6 cellular contexts compared by ENCODE assay signal in the genomic region with DNA sequence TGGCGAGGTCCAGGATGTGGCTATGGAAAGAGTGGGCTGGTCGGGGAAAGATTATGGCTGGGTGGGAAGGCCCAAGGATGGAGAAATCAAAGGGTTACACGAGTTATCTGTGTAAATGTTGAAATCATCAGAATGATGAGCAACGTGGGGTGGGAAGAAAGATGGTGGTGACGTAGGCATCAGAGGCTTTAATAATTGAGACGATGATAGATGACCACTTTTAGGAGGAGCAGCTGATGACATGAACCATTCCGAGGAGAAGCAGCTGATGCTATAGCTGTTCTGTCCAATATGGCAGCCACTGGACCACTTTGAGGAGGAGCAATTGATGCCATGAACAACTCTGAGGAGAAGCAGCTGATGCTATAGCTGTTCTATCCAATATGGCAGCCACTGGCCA.
"Had no signal": no experiment of that assay in that cellular context is flagged by ENCODE, and none has a peak within 500 bp of the region (broad histone marks: within the 10 kb centered on the region; RNA-seq: fewer than 3 reads in every experiment).

No MANE protein-coding gene starts in this region.

- DNase-seq: IMR-90, KBM-7, KG1 had no signal

- H3K27ac ChIP-seq: HL-60 had no signal

- H3K4me3 ChIP-seq: K562 had no signal

- ATAC-seq: K562 had no signal

- FAIRE-seq: HTR-8/SVneo, K562 had no signal
